ENCODE assay signal across 18 cellular contexts in genomic region chr20:58906111-58906510, GRCh38. TPM values are rescaled to one million over a fixed set of nuclear protein-coding genes. Genes with fewer than 3 reads are reported as not detected.
DNase-seq lines count a peak whose midpoint lies in the region; ATAC-seq, FAIRE-seq and TF ChIP-seq lines count a peak whose summit lies in the region.
"Had no signal": no experiment of that assay in that cellular context is flagged by ENCODE, and none has a peak within 500 bp of the region (broad histone marks: within the 10 kb centered on the region; RNA-seq: fewer than 3 reads in every experiment).

No MANE protein-coding gene starts in this region.

- peak overlapping the region; percentile 20 for H3K27ac Mint-ChIP-seq in activated CD4-positive, alpha-beta T cell treated with anti-CD3 and anti-CD28 coated beads for 36 hours
- H3K27ac Mint-ChIP-seq in activated CD4-positive, alpha-beta T cell treated with anti-CD3 and anti-CD28 coated beads, Interleukin-2, amount 10 ng/mL, durations not matched to agents 7 days and 5 days: no peak overlapping the region
- peak overlapping the region; percentile 63 to 88 for H3K27ac Mint-ChIP-seq in effector memory CD8-positive, alpha-beta T cell
- H3K27ac Mint-ChIP-seq: WTC11 had no signal

- WGBS in smooth muscle cell (ENCODE audit: low lambda C conversion rate): 92% methylated on average over 5 of the region's 5 CpGs

- POLR2A ChIA-PET in activated CD4-positive, alpha-beta T cell treated with anti-CD3 and anti-CD28 coated beads for 36 hours (lab: Charles Lee): interaction anchor here (1.9 kb wide), 1 partner anchor 9 kb away, joined by 7 read pairs; no protein-coding TSS in a partner anchor
- POLR2A ChIA-PET in activated CD4-positive, alpha-beta T cell treated with anti-CD3 and anti-CD28 coated beads, Interleukin-2, amount 10 ng/mL, durations not matched to agents 7 days and 5 days (lab: Charles Lee): no interaction called here

- no peak for ATAC-seq in activated CD4-positive, alpha-beta T cell treated with anti-CD3 and anti-CD28 coated beads for 36 hours
- no peak for ATAC-seq in effector memory CD8-positive, alpha-beta T cell (replicated peaks)
- ATAC-seq: WTC11 had no signal

- peaks cover 73% of the 10 kb centered on the region for H3K36me3 Mint-ChIP-seq in activated CD4-positive, alpha-beta T cell treated with anti-CD3 and anti-CD28 coated beads for 36 hours (ENCODE audit: low read depth)
- peaks cover 79% of the 10 kb centered on the region for H3K36me3 Mint-ChIP-seq in activated CD4-positive, alpha-beta T cell treated with anti-CD3 and anti-CD28 coated beads, Interleukin-2, amount 10 ng/mL, durations not matched to agents 7 days and 5 days (ENCODE audit: low read depth)
- H3K36me3 Mint-ChIP-seq in effector memory CD8-positive, alpha-beta T cell (ENCODE audit: insufficient read depth): peaks cover 94% of the 10 kb centered on the region

- no peaks in the 10 kb centered on the region for H3K9me3 Mint-ChIP-seq in activated CD4-positive, alpha-beta T cell treated with anti-CD3 and anti-CD28 coated beads for 36 hours (ENCODE audit: low read depth)
- H3K9me3 Mint-ChIP-seq in activated CD4-positive, alpha-beta T cell treated with anti-CD3 and anti-CD28 coated beads, Interleukin-2, amount 10 ng/mL, durations not matched to agents 7 days and 5 days: no peaks in the 10 kb centered on the region
- no peaks in the 10 kb centered on the region for H3K9me3 Mint-ChIP-seq in effector memory CD8-positive, alpha-beta T cell
- H3K9me3 Mint-ChIP-seq: activated T-cell treated with anti-CD3 and anti-CD28 coated beads, Interleukin-2, amount 50 U/mL, for 4 hours; WTC11 had no signal

- no peak for FAIRE-seq in H54 (lab: Jason Lieb, UNC)
- FAIRE-seq: islet of Langerhans had no signal

- H3K27me3 ChIP-seq in Karpas-422 (ENCODE audit: low read length) (no peaks in the 10 kb centered on the region), smooth muscle cell (ENCODE audit: low read depth) (no peaks in the 10 kb centered on the region)

- H3K9me2 ChIP-seq in Karpas-422 (replicated peaks; ENCODE audit: insufficient read depth, low read length): no peaks in the 10 kb centered on the region
- H3K9me2 ChIP-seq: SK-N-SH had no signal

- peaks cover 14% of the 10 kb centered on the region for H3K79me2 ChIP-seq in Karpas-422 (ENCODE audit: low read length)
- peaks cover 58% of the 10 kb centered on the region for H3K79me2 ChIP-seq in smooth muscle cell (ENCODE audit: low read depth)

- peaks cover 27% of the 10 kb centered on the region for H3F3A ChIP-seq in smooth muscle cell (ENCODE audit: low read depth)

- H4K20me1 ChIP-seq in Karpas-422 (ENCODE audit: insufficient read depth, low read depth, low read length) (peaks cover 8% of the 10 kb centered on the region; the same call in 1 of the 2 replicates), smooth muscle cell (ENCODE audit: low read depth) (peaks cover 98% of the 10 kb centered on the region)

- no peak for TF ChIP-seq CTCF in smooth muscle cell (IDR thresholded peaks at IDR 0.05; ENCODE audit: borderline replicate concordance, insufficient read depth, poor library complexity, severe bottlenecking)

- TF ChIP-seq POLR2A in H54 (IDR thresholded peaks at IDR 0.05; ENCODE audit: low read depth, low read length): no peak

- H3K9me3 ChIP-seq in Karpas-422 (ENCODE audit: low read length): no peaks in the 10 kb centered on the region
- H3K9me3 ChIP-seq in smooth muscle cell (replicated peaks; ENCODE audit: low read depth): no peaks in the 10 kb centered on the region
- H3K9me3 ChIP-seq: SK-N-SH had no signal

- no peak overlapping the region for H3K4me3 Mint-ChIP-seq in activated CD4-positive, alpha-beta T cell treated with anti-CD3 and anti-CD28 coated beads for 36 hours
- no peak overlapping the region for H3K4me3 Mint-ChIP-seq in activated CD4-positive, alpha-beta T cell treated with anti-CD3 and anti-CD28 coated beads, Interleukin-2, amount 10 ng/mL, durations not matched to agents 7 days and 5 days
- H3K4me3 Mint-ChIP-seq in effector memory CD8-positive, alpha-beta T cell: peak overlapping the region in 1 of 2 donors; percentile 52
- H3K4me3 Mint-ChIP-seq: activated T-cell treated with anti-CD3 and anti-CD28 coated beads, Interleukin-2, amount 50 U/mL, for 4 hours; WTC11 had no signal

- H3K36me3 ChIP-seq in Karpas-422 (ENCODE audit: insufficient read depth, low read length) (peaks cover 71% of the 10 kb centered on the region), smooth muscle cell (ENCODE audit: low read depth) (peaks cover 27% of the 10 kb centered on the region)

- H3K9ac ChIP-seq in Karpas-422 (ENCODE audit: low read length): no peak overlapping the region
- H3K9ac ChIP-seq in smooth muscle cell (ENCODE audit: low read depth): no peak overlapping the region
- H3K9ac ChIP-seq: SK-N-SH had no signal

- no peak for DNase-seq in activated CD4-positive, alpha-beta T cell treated with anti-CD3 and anti-CD28 coated beads for 36 hours
- no peak for DNase-seq in activated CD4-positive, alpha-beta T cell treated with anti-CD3 and anti-CD28 coated beads, Interleukin-2, amount 10 ng/mL, durations not matched to agents 7 days and 5 days
- DNase-seq in Karpas-422: no peak
- DNase-seq in effector memory CD8-positive, alpha-beta T cell: no peak
- no peak for DNase-seq in smooth muscle cell (lab: John Stamatoyannopoulos, UW; ENCODE audit: unreplicated experiment)
- DNase-seq in H54 (ENCODE audit: insufficient read length, low spot score): no peak
- no peak for DNase-seq in NCI-H1105 treated with DMSO at 0.1 percent for 48 hours (lab: John Stamatoyannopoulos, UW)
- no peak for DNase-seq in KG1 (lab: John Stamatoyannopoulos, UW)
- DNase-seq: 8988T; activated T-cell treated with anti-CD3 and anti-CD28 coated beads, Interleukin-2, amount 50 U/mL, for 4 hours; effector memory CD4-positive, alpha-beta T cell; GOT3; retina; SK-N-SH; stimulated activated CD4-positive, alpha-beta T cell treated with anti-CD3 and anti-CD28 coated beads, Interleukin-4, amount 100 ng/mL, for 4 hours; stimulated activated naive CD4-positive, alpha-beta T cell treated with Interleukin-2 at 50 U/mL for 16 hours had no signal

- H3K27ac ChIP-seq in Karpas-422 (ENCODE audit: low read length) (peak overlapping the region; percentile 17; the same call in 1 of the 2 replicates), smooth muscle cell (ENCODE audit: low read depth) (peak overlapping the region; percentile 89)

- H3K4me2 ChIP-seq in Karpas-422 (ENCODE audit: low read depth, low read length, poor library complexity, severe bottlenecking) (peak overlapping the region; percentile 87), smooth muscle cell (no peak overlapping the region)

- peaks cover 58% of the 10 kb centered on the region for H3K4me1 Mint-ChIP-seq in activated CD4-positive, alpha-beta T cell treated with anti-CD3 and anti-CD28 coated beads for 36 hours
- peaks cover 78% of the 10 kb centered on the region for H3K4me1 Mint-ChIP-seq in activated CD4-positive, alpha-beta T cell treated with anti-CD3 and anti-CD28 coated beads, Interleukin-2, amount 10 ng/mL, durations not matched to agents 7 days and 5 days
- H3K4me1 Mint-ChIP-seq in effector memory CD8-positive, alpha-beta T cell (ENCODE audit: low read depth in 2 of 2): peaks cover 43 to 52% of the 10 kb centered on the region in 2 donors

- H3K4me1 ChIP-seq in Karpas-422 (ENCODE audit: low read length) (peaks cover 64% of the 10 kb centered on the region), smooth muscle cell (ENCODE audit: low read depth) (peaks cover 16% of the 10 kb centered on the region)

- H3K4me3 ChIP-seq in Karpas-422 (ENCODE audit: low read length) (no peak overlapping the region), smooth muscle cell (no peak overlapping the region)

- H2AFZ ChIP-seq in Karpas-422 (ENCODE audit: low read length): no peak overlapping the region
- no peak overlapping the region for H2AFZ ChIP-seq in smooth muscle cell (ENCODE audit: low read depth)

- CTCF ChIA-PET in activated CD4-positive, alpha-beta T cell treated with anti-CD3 and anti-CD28 coated beads for 36 hours (lab: Charles Lee): no interaction called here
- CTCF ChIA-PET in activated CD4-positive, alpha-beta T cell treated with anti-CD3 and anti-CD28 coated beads, Interleukin-2, amount 10 ng/mL, durations not matched to agents 7 days and 5 days (lab: Charles Lee): interaction anchor here (1.7 kb wide), 1 partner anchor 9 kb away, joined by 3 read pairs; no protein-coding TSS in a partner anchor

- intact Hi-C loops in activated CD4-positive, alpha-beta T cell treated with anti-CD3 and anti-CD28 coated beads for 36 hours (cut with DNase I, micrococcal nuclease): loop anchor here in 1 of 2 experiments (5.0 kb wide), 1 partner anchor 76 kb away; the partner anchor contains the start of gene NELFCD

- no peaks in the 10 kb centered on the region for H3K27me3 Mint-ChIP-seq in activated CD4-positive, alpha-beta T cell treated with anti-CD3 and anti-CD28 coated beads for 36 hours
- H3K27me3 Mint-ChIP-seq in activated CD4-positive, alpha-beta T cell treated with anti-CD3 and anti-CD28 coated beads, Interleukin-2, amount 10 ng/mL, durations not matched to agents 7 days and 5 days: no peaks in the 10 kb centered on the region
- no peaks in the 10 kb centered on the region for H3K27me3 Mint-ChIP-seq in effector memory CD8-positive, alpha-beta T cell

RNA-seq across cellular contexts. Expression of gene GNAS, which starts 53.6 kb away (rescaled TPM):
- total RNA-seq in activated CD4-positive, alpha-beta T cell treated with anti-CD3 and anti-CD28 coated beads for 36 hours: 100 to 1,000 TPM; 713 to 965 TPM
- total RNA-seq in activated CD4-positive, alpha-beta T cell treated with anti-CD3 and anti-CD28 coated beads, Interleukin-2, amount 10 ng/mL, durations not matched to agents 7 days and 5 days: 1,000 to 10,000 TPM; 1,022 to 1,326 TPM
- 600 and 624 TPM in 2 replicates for total RNA-seq in Karpas-422 (2014; rRNA removed; shearing (Covaris generic); ENCODE audit: low replicate concordance)
- 1,103 and 1,240 TPM in 2 replicates for total RNA-seq in smooth muscle cell
- 1,914 and 1,960 TPM in 2 replicates for polyA plus RNA-seq in smooth muscle cell

RNA-seq across cellular contexts. Expression of gene GNAS-AS1, which starts 55.4 kb away (rescaled TPM):
- total RNA-seq in activated CD4-positive, alpha-beta T cell treated with anti-CD3 and anti-CD28 coated beads for 36 hours: 1 to 10 TPM; 1.1 to 1.9 TPM
- 1 to 10 TPM in 1 of 2 experiments, under 1 TPM in 1; 0.96 to 1.5 TPM for total RNA-seq in activated CD4-positive, alpha-beta T cell treated with anti-CD3 and anti-CD28 coated beads, Interleukin-2, amount 10 ng/mL, durations not matched to agents 7 days and 5 days
- 4.0 and 6.3 TPM in 2 replicates for total RNA-seq in Karpas-422 (2014; rRNA removed; shearing (Covaris generic); ENCODE audit: low replicate concordance)
- total RNA-seq in smooth muscle cell: 0.13 and 0.40 TPM in 2 replicates
- polyA plus RNA-seq in smooth muscle cell: 0.35 TPM in 1 of 2 replicates, not detected in the other
